ENCODE assay signal across 26 cellular contexts in genomic region chr6:158083687-158084325, GRCh38.
"Had no signal": no experiment of that assay in that cellular context is flagged by ENCODE, and none has a peak within 500 bp of the region (broad histone marks: within the 10 kb centered on the region; RNA-seq: fewer than 3 reads in every experiment).

No MANE protein-coding gene starts in this region.

- H3K27me3 ChIP-seq: adrenal gland, ascending aorta, foreskin keratinocyte, transverse colon had no signal

- H3K27ac ChIP-seq: adrenal gland, ascending aorta, coronary artery, foreskin keratinocyte, lower lobe of right lung, transverse colon, WERI-Rb-1 had no signal

- H3K27me3 Mint-ChIP-seq: activated naive CD8-positive, alpha-beta T cell; stimulated activated naive B cell treated with anti-CD40 and anti-IgM and Interleukin-4, amounts not matched to agents 10 μg/mL and 1 μg/mL and 100 μg/mL, for 72 hours; T-helper 17 cell had no signal

- H3K4me3 Mint-ChIP-seq: activated naive CD8-positive, alpha-beta T cell; activated T-cell treated with anti-CD3 and anti-CD28 coated beads, Interleukin-2, amount 50 U/mL, for 4 hours; endodermal cell; nephron progenitor cell; stimulated activated naive B cell treated with anti-CD40 and anti-IgM and Interleukin-4, amounts not matched to agents 10 μg/mL and 1 μg/mL and 100 μg/mL, for 72 hours; T-helper 17 cell had no signal

- DNase-seq: activated CD4-positive, alpha-beta T cell treated with anti-CD3 and anti-CD28 coated beads for 1 hour; activated CD4-positive, alpha-beta T cell treated with anti-CD3 and anti-CD28 coated beads, Interleukin-2, amount 50 U/mL, for 4 hours; activated CD8-positive, alpha-beta memory T cell treated with anti-CD3 and anti-CD28 coated beads for 24 hours; activated CD8-positive, alpha-beta memory T cell treated with anti-CD3 and anti-CD28 coated beads, Interleukin-2, amount 50 U/mL, for 4 hours; activated naive CD4-positive, alpha-beta T cell; activated T-cell treated with anti-CD3 and anti-CD28 coated beads, Interleukin-2, amount 50 U/mL, for 4 hours; endodermal cell; foreskin keratinocyte; lower lobe of right lung; mesendoderm; mucosa of descending colon; nephron progenitor cell; nucleus accumbens; stimulated activated CD4-positive, alpha-beta T cell treated with anti-CD3 and anti-CD28 coated beads, Interleukin-2, amount 100 ng/mL, for 48 hours; stimulated activated CD8-positive, alpha-beta memory T cell treated with anti-CD3 and anti-CD28 coated beads, Interleukin-4, amount 100 ng/mL, for 48 hours; stimulated activated naive B cell treated with anti-CD40 and anti-IgM and Interleukin-4, amounts not matched to agents 10 μg/mL and 1 μg/mL and 100 μg/mL, for 72 hours; T-helper 17 cell; transverse colon; WERI-Rb-1 had no signal

- H3K27ac Mint-ChIP-seq: activated naive CD8-positive, alpha-beta T cell; activated T-helper 2 cell treated with anti-CD3 and anti-CD28 coated beads, Interferon-gamma antibody, Interleukin-2, Interleukin-4, amounts not matched to agents 10 μg/mL and 5 μg/mL and 100 μg/mL, durations not matched to agents 14 hours and 24 hours and 36 hours; endodermal cell; nephron progenitor cell; stimulated activated naive B cell treated with anti-CD40 and anti-IgM and Interleukin-4, amounts not matched to agents 10 μg/mL and 1 μg/mL and 100 μg/mL, for 72 hours had no signal

- H3K9me3 ChIP-seq: adrenal gland, ascending aorta, lower lobe of right lung, mucosa of descending colon, transverse colon had no signal

- H3K9me3 Mint-ChIP-seq: activated T-cell treated with anti-CD3 and anti-CD28 coated beads, Interleukin-2, amount 50 U/mL, for 4 hours; activated T-helper 2 cell treated with anti-CD3 and anti-CD28 coated beads, Interferon-gamma antibody, Interleukin-2, Interleukin-4, amounts not matched to agents 10 μg/mL and 5 μg/mL and 100 μg/mL, durations not matched to agents 14 hours and 24 hours and 36 hours; endodermal cell; nephron progenitor cell; stimulated activated naive B cell treated with anti-CD40 and anti-IgM and Interleukin-4, amounts not matched to agents 10 μg/mL and 1 μg/mL and 100 μg/mL, for 72 hours had no signal

- H3K4me1 Mint-ChIP-seq: endodermal cell had no signal

- FAIRE-seq: keratinocyte, urothelium cell line had no signal

- ATAC-seq: activated T-cell treated with anti-CD3 and anti-CD28 coated beads, Interleukin-2, amount 50 U/mL, for 4 hours; foreskin keratinocyte; lower lobe of right lung; mucosa of descending colon; stimulated activated naive B cell treated with anti-CD40 and anti-IgM and Interleukin-4, amounts not matched to agents 10 μg/mL and 1 μg/mL and 100 μg/mL, for 72 hours; T-helper 17 cell had no signal

- H3K4me3 ChIP-seq: adrenal gland, ascending aorta, coronary artery, lower lobe of right lung, mucosa of descending colon, transverse colon had no signal

- H3K4me1 ChIP-seq: foreskin keratinocyte, lower lobe of right lung had no signal
